8 cellular contexts compared by ENCODE assay signal in genomic region chr3:47016934-47017435, GRCh38. TPM values are rescaled to one million over a fixed set of nuclear protein-coding genes. Genes with fewer than 3 reads are reported as not detected.
DNase-seq lines count a peak whose midpoint lies in the region; ATAC-seq lines count a peak whose summit lies in the region.

No MANE protein-coding gene starts in this region.

- H3K27ac Mint-ChIP-seq in CD4-positive, alpha-beta memory T cell, result peak overlapping the region; percentile 73 to 91 (median 86)

- intact Hi-C loops in CD4-positive, alpha-beta memory T cell (cut with micrococcal nuclease), result no loop called here
- intact Hi-C loops in posterior cingulate gyrus (cut with DNase I), result loop anchor here (5.0 kb wide), 1 partner anchor 260 kb away; no protein-coding TSS in a partner anchor

- no peak for ATAC-seq in GM19351 (IDR thresholded peaks at IDR 0.05; ENCODE audit: unreplicated experiment)

- peak in 3 of 5 donors; percentile 17 to 57 (median 18) for DNase-seq in CD4-positive, alpha-beta memory T cell
- DNase-seq in HCEC 1CT (peak; percentile 70), UCSD-AML1 (lab: John Stamatoyannopoulos, UW; ENCODE audit: unreplicated experiment) (peak; percentile 65), glomerular visceral epithelial cell (ENCODE audit: extremely low spot score) (peak; percentile 80), COR-L47 (lab: John Stamatoyannopoulos, UW) (no peak), posterior cingulate gyrus (no peak), anterior cingulate cortex (lab: John Stamatoyannopoulos, UW) (no peak)

- no peaks in the 10 kb centered on the region for H3K27me3 Mint-ChIP-seq in CD4-positive, alpha-beta memory T cell

- H3K4me1 ChIP-seq in CD4-positive, alpha-beta memory T cell (ENCODE audit: insufficient read depth, low read length), result peaks cover 21% of the 10 kb centered on the region

- CTCF ChIA-PET in CD4-positive, alpha-beta memory T cell (lab: Charles Lee; ENCODE audit: partially characterized antibody), result interaction anchor here (0.8 to 1.2 kb wide), 3 partner anchors 10 to 49 kb away, joined by 3 to 4 read pairs (median 3); no protein-coding TSS in a partner anchor

- H3K4me3 ChIP-seq in CD4-positive, alpha-beta memory T cell (ENCODE audit: low read length in 2 of 2), result no peak overlapping the region

- peaks cover 12 to 56% of the 10 kb centered on the region in 2 donors for H3K36me3 Mint-ChIP-seq in CD4-positive, alpha-beta memory T cell

- H3K4me1 Mint-ChIP-seq in CD4-positive, alpha-beta memory T cell, result peaks cover 24 to 52% (median 31%) of the 10 kb centered on the region in 4 donors

- H3K27ac ChIP-seq in CD4-positive, alpha-beta memory T cell (ENCODE audit: low read depth, low read length), result peak overlapping the region; percentile 26

- no peaks in the 10 kb centered on the region for H3K27me3 ChIP-seq in CD4-positive, alpha-beta memory T cell (ENCODE audit: insufficient read depth, low read length)

- peak overlapping the region in 2 of 8 donors; percentile 5 to 30 for H3K4me3 Mint-ChIP-seq in CD4-positive, alpha-beta memory T cell

- peaks cover 6% of the 10 kb centered on the region for H3K36me3 ChIP-seq in CD4-positive, alpha-beta memory T cell (ENCODE audit: insufficient read depth, low read length)

- POLR2A ChIA-PET in CD4-positive, alpha-beta memory T cell (lab: Charles Lee; ENCODE audit: partially characterized antibody), result interaction anchor here (1.6 kb wide), 1 partner anchor 30 kb away, joined by 3 read pairs; no protein-coding TSS in a partner anchor

- H3K9me3 ChIP-seq in CD4-positive, alpha-beta memory T cell (ENCODE audit: control insufficient read depth in 1 of 2, low read length in 2 of 2), result no peaks in the 10 kb centered on the region

- no peaks in the 10 kb centered on the region for H3K9me3 Mint-ChIP-seq in CD4-positive, alpha-beta memory T cell

RNA-seq across cellular contexts. Expression of gene NBEAL2, which starts 37.5 kb away (rescaled TPM):
- 100 to 1,000 TPM; 144 to 147 TPM for total RNA-seq in CD4-positive, alpha-beta memory T cell
- polyA plus RNA-seq in CD4-positive, alpha-beta memory T cell, result 10 to 100 TPM in 1 of 2 donors, 1 to 10 TPM in 1; 4.5 to 16.0 TPM

RNA-seq across cellular contexts. Expression of gene CCDC12, which starts 40.4 kb away (rescaled TPM):
- 10 to 100 TPM; 59.3 to 59.4 TPM for total RNA-seq in CD4-positive, alpha-beta memory T cell
- 100 to 1,000 TPM in 1 of 2 donors, 10 to 100 TPM in 1; 86.5 to 102 TPM for polyA plus RNA-seq in CD4-positive, alpha-beta memory T cell

Comparison
In these comparisons a context has a peak if more than half of its experiments do, and no peak if none do; other contexts are left out.
1. DNase-seq: peak in CD4-positive, alpha-beta memory T cell (3 of 5), HCEC 1CT (single experiment), UCSD-AML1 (single experiment) and glomerular visceral epithelial cell (single experiment); none in COR-L47 (single experiment), posterior cingulate gyrus (0 of 10) and anterior cingulate cortex (0 of 58).